ENCODE assay signal across 17 cellular contexts in genomic region chr11:69950621-69951020, GRCh38.
"Had no signal": no experiment of that assay in that cellular context is flagged by ENCODE, and none has a peak within 500 bp of the region (broad histone marks: within the 10 kb centered on the region; RNA-seq: fewer than 3 reads in every experiment).

No MANE protein-coding gene starts in this region.

- H3K4me3 ChIP-seq: adrenal gland, breast epithelium, heart right ventricle, left lung, lung, tibial artery had no signal

- H3K27me3 ChIP-seq: adrenal gland, breast epithelium, tibial artery had no signal

- H3K9me3 ChIP-seq: adrenal gland, breast epithelium, tibial artery had no signal

- H3K27ac ChIP-seq: adrenal gland, breast epithelium, heart right ventricle, left lung, tibial artery had no signal

- DNase-seq: activated B cell treated with CpG ODN at 0.5 μM for 24 hours; activated naive CD4-positive, alpha-beta T cell; activated T-cell treated with anti-CD3 and anti-CD28 coated beads, Interleukin-2, amount 50 U/mL, for 4 hours; adrenal gland; cerebellar nuclear complex; cortex of kidney; heart right ventricle; naive B cell; occipital lobe; small intestine; T1000; tibial artery had no signal

- H3K4me1 ChIP-seq: adrenal gland, breast epithelium, left lung had no signal

- H3K36me3 ChIP-seq: adrenal gland, breast epithelium, heart right ventricle, left lung, tibial artery had no signal

- ATAC-seq: activated T-cell treated with anti-CD3 and anti-CD28 coated beads, Interleukin-2, amount 50 U/mL, for 4 hours; left lung; sciatic nerve; stimulated activated effector memory CD8-positive, alpha-beta T cell treated with anti-CD3 and anti-CD28 coated beads, Interleukin-12 subunit alpha, Interleukin-12 subunit beta, amount 100 ng/mL, for 72 hours had no signal
